8 cellular contexts compared by ENCODE assay signal in genomic region chr19:52296400-52296772, GRCh38. TPM values are rescaled to one million over a fixed set of nuclear protein-coding genes. Genes with fewer than 3 reads are reported as not detected.
A peak's percentile ranks its signal among the peaks of the same experiment; 100 is the strongest.
DNase-seq lines count a peak whose midpoint lies in the region; ATAC-seq, FAIRE-seq and TF ChIP-seq lines count a peak whose summit lies in the region.

No MANE protein-coding gene starts in this region.

- H3K27ac Mint-ChIP-seq in activated naive CD4-positive, alpha-beta T cell treated with anti-CD3 and anti-CD28 coated beads for 36 hours, result peak overlapping the region; percentile 13
- H3K27ac Mint-ChIP-seq in activated B cell treated with CpG ODN at 0.5 μM for 24 hours, result peak overlapping the region; percentile 56

- ATAC-seq in activated B cell treated with CpG ODN at 0.5 μM for 24 hours (ENCODE audit: low read depth) (no peak), left ventricle myocardium superior (peak; percentile 19)

- H3K36me3 ChIP-seq in small intestine (ENCODE audit: control insufficient read depth in 2 of 2, insufficient read depth in 2 of 2, low read length in 2 of 2), result peaks cover 6 to 13% of the 10 kb centered on the region in 2 donors

- whole genome bisulfite sequencing in small intestine, 3 donors, result 9 to 24% (median 10%) methylated on average over 8 of the region's 8 CpGs

- TF ChIP-seq POLR2A in H54 (IDR thresholded peaks at IDR 0.05; ENCODE audit: low read depth, low read length), result no peak

- peaks cover 15% of the 10 kb centered on the region for H3K4me1 Mint-ChIP-seq in activated naive CD4-positive, alpha-beta T cell treated with anti-CD3 and anti-CD28 coated beads for 36 hours (ENCODE audit: low read depth)
- peaks cover 21% of the 10 kb centered on the region for H3K4me1 Mint-ChIP-seq in activated B cell treated with CpG ODN at 0.5 μM for 24 hours

- peaks cover 46% of the 10 kb centered on the region for H3K9me3 Mint-ChIP-seq in activated naive CD4-positive, alpha-beta T cell treated with anti-CD3 and anti-CD28 coated beads for 36 hours
- peaks cover 18% of the 10 kb centered on the region for H3K9me3 Mint-ChIP-seq in activated B cell treated with CpG ODN at 0.5 μM for 24 hours

- H3K9me3 ChIP-seq in small intestine (ENCODE audit: control insufficient read depth, low read depth), result no peaks in the 10 kb centered on the region

- H3K4me1 ChIP-seq in small intestine (ENCODE audit: control insufficient read depth in 2 of 2, insufficient read depth in 1 of 2, low read depth in 1 of 2, low read length in 1 of 2), result peaks cover 0 to 2% of the 10 kb centered on the region in 2 donors

- FAIRE-seq in small intestine (lab: Jason Lieb, UNC) (no peak), H54 (lab: Jason Lieb, UNC) (no peak)

- peak overlapping the region; percentile 43 to 78 for H3K4me3 ChIP-seq in small intestine (ENCODE audit: low read depth in 1 of 2, low read length in 2 of 2)

- peaks cover 2% of the 10 kb centered on the region for H3K27me3 Mint-ChIP-seq in activated naive CD4-positive, alpha-beta T cell treated with anti-CD3 and anti-CD28 coated beads for 36 hours (ENCODE audit: low read depth)
- H3K27me3 Mint-ChIP-seq in activated B cell treated with CpG ODN at 0.5 μM for 24 hours, result no peaks in the 10 kb centered on the region

- TF ChIP-seq CTCF in activated B cell treated with CpG ODN at 0.5 μM for 24 hours (IDR thresholded peaks at IDR 0.05), result no peak

- H3K27me3 ChIP-seq in small intestine (ENCODE audit: control insufficient read depth in 2 of 2, insufficient read depth in 2 of 2, low read length in 2 of 2), result no peaks in the 10 kb centered on the region

- intact Hi-C loops in activated naive CD4-positive, alpha-beta T cell treated with anti-CD3 and anti-CD28 coated beads for 36 hours (cut with micrococcal nuclease), result loop anchor here (2.0 kb wide), 1 partner anchor 28 kb away; the partner anchor contains the start of gene ZNF766
- intact Hi-C loops in activated B cell treated with CpG ODN at 0.5 μM for 24 hours (cut with micrococcal nuclease) (loop anchor here (1.0 to 10.0 kb wide), 5 partner anchors 40 to 1038 kb away; partner anchors contain the start of genes ZNF528, ZNF610, ZNF808 and ZNF845), left ventricle myocardium superior (cut with micrococcal nuclease) (no loop called here)

- peak overlapping the region; percentile 73 to 74 for H3K27ac ChIP-seq in small intestine (ENCODE audit: low read depth in 1 of 2, low read length in 1 of 2)

- POLR2A ChIA-PET in activated B cell treated with CpG ODN at 0.5 μM for 24 hours (lab: Charles Lee), result interaction anchor here (1.1 kb wide), 1 partner anchor 27 kb away, joined by 6 read pairs; the partner anchor contains the start of gene ZNF766

- no peak for DNase-seq in activated naive CD4-positive, alpha-beta T cell treated with anti-CD3 and anti-CD28 coated beads for 36 hours
- DNase-seq in activated naive CD4-positive, alpha-beta T cell (lab: John Stamatoyannopoulos, UW), result no peak
- DNase-seq in activated B cell treated with CpG ODN at 0.5 μM for 24 hours (no peak), left ventricle myocardium superior (no peak), small intestine (no peak), COR-L47 (lab: John Stamatoyannopoulos, UW) (no peak), H54 (ENCODE audit: insufficient read length, low spot score) (no peak)
- DNase-seq in central memory CD4-positive, alpha-beta T cell, result no peak

- H3K4me3 Mint-ChIP-seq in activated naive CD4-positive, alpha-beta T cell treated with anti-CD3 and anti-CD28 coated beads for 36 hours, result peak overlapping the region; percentile 69
- peak overlapping the region; percentile 86 for H3K4me3 Mint-ChIP-seq in activated B cell treated with CpG ODN at 0.5 μM for 24 hours

- CTCF ChIA-PET in activated naive CD4-positive, alpha-beta T cell treated with anti-CD3 and anti-CD28 coated beads for 36 hours (lab: Charles Lee), result no interaction called here
- CTCF ChIA-PET in activated B cell treated with CpG ODN at 0.5 μM for 24 hours (lab: Charles Lee), result no interaction called here

- peaks cover 61% of the 10 kb centered on the region for H3K36me3 Mint-ChIP-seq in activated naive CD4-positive, alpha-beta T cell treated with anti-CD3 and anti-CD28 coated beads for 36 hours (ENCODE audit: low read depth)
- peaks cover 47% of the 10 kb centered on the region for H3K36me3 Mint-ChIP-seq in activated B cell treated with CpG ODN at 0.5 μM for 24 hours (ENCODE audit: low read depth)

RNA-seq across cellular contexts. Expression of gene ZNF480, which starts 0.6 kb away (rescaled TPM):
- 1 to 10 TPM; 3.7 to 4.2 TPM for total RNA-seq in activated naive CD4-positive, alpha-beta T cell treated with anti-CD3 and anti-CD28 coated beads for 36 hours
- total RNA-seq in activated B cell treated with CpG ODN at 0.5 μM for 24 hours, result 24.0 and 25.5 TPM in 2 replicates
- total RNA-seq in left ventricle myocardium superior, result 16.0 TPM
- 1 to 10 TPM; 4.0 to 6.5 (median 5.6) TPM for polyA plus RNA-seq in small intestine

RNA-seq across cellular contexts. Expression of gene ZNF766, which starts 27.0 kb away (rescaled TPM):
- 10 to 100 TPM; 22.3 to 23.6 TPM for total RNA-seq in activated naive CD4-positive, alpha-beta T cell treated with anti-CD3 and anti-CD28 coated beads for 36 hours
- total RNA-seq in activated B cell treated with CpG ODN at 0.5 μM for 24 hours (33.0 and 35.0 TPM in 2 replicates), left ventricle myocardium superior (10.6 TPM)
- polyA plus RNA-seq in small intestine, result 1 to 10 TPM; 1.8 to 4.3 (median 1.9) TPM

RNA-seq across cellular contexts. Expression of gene ZNF610, which starts 39.7 kb away (rescaled TPM):
- total RNA-seq in activated naive CD4-positive, alpha-beta T cell treated with anti-CD3 and anti-CD28 coated beads for 36 hours, result under 1 TPM; 0.64 TPM
- 1.1 and 2.0 TPM in 2 replicates for total RNA-seq in activated B cell treated with CpG ODN at 0.5 μM for 24 hours
- total RNA-seq in left ventricle myocardium superior, result 3.3 TPM
- polyA plus RNA-seq in small intestine, result 1 to 10 TPM in 1 of 3 donors, under 1 TPM in 1, not detected in 1; 0.22 to 1.1 TPM
